In genomic region chr1:202810615-202811295, GRCh38 we compare ENCODE assay signal across 1 cellular context.
TF ChIP-seq lines count a peak whose summit lies in the region.

Gene PCAT6 (plus strand): TSS chr1:202810954.

TF ChIP-seq in H1, 55 proteins besides CTCF, POLR2A, EP300 and RAD21:
- TF ChIP-seq PHF8 (conservative IDR thresholded peaks at IDR 0.05; ENCODE audit: low read depth, low read length) = peak; percentile 74
- TF ChIP-seq KDM1A (IDR thresholded peaks at IDR 0.05; ENCODE audit: borderline replicate concordance, low read length) = no peak
- TF ChIP-seq POLR2AphosphoS5 (IDR thresholded peaks at IDR 0.05; ENCODE audit: low read depth, low read length) = peak; percentile 62
- no peak for TF ChIP-seq RXRA (IDR thresholded peaks at IDR 0.05; ENCODE audit: insufficient read depth, low read depth, low read length)
- TF ChIP-seq, protein P1, sequence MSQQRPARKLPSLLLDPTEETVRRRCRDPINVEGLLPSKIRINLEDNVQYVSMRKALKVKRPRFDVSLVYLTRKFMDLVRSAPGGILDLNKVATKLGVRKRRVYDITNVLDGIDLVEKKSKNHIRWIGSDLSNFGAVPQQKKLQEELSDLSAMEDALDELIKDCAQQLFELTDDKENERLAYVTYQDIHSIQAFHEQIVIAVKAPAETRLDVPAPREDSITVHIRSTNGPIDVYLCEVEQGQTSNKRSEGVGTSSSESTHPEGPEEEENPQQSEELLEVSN (IDR thresholded peaks at IDR 0.05) = no peak
- TF ChIP-seq TCF12 (IDR thresholded peaks at IDR 0.05; ENCODE audit: low read depth, low read length) = 0 out of 2 replicates have a peak, but pooled peaks have one; percentile 17
- 0 out of 2 replicates have a peak, but pooled peaks have one; percentile 65 for TF ChIP-seq SP4 (IDR thresholded peaks at IDR 0.05; ENCODE audit: low read length)
- no peak for TF ChIP-seq SIRT6 (IDR thresholded peaks at IDR 0.05; ENCODE audit: low read length)
- peak; percentile 60; the same call in 1 of the 2 replicates for TF ChIP-seq BACH1 (IDR thresholded peaks at IDR 0.05; ENCODE audit: low read length)
- no peak for TF ChIP-seq FOSL1 (IDR thresholded peaks at IDR 0.05; ENCODE audit: insufficient read depth, low read depth, low read length)
- peak; percentile 5 for TF ChIP-seq SAP30 (IDR thresholded peaks at IDR 0.05; ENCODE audit: insufficient read depth, insufficient replicate concordance, low read length)
- no peak for TF ChIP-seq KDM4A (IDR thresholded peaks at IDR 0.05; ENCODE audit: low read depth, low read length, severe bottlenecking)
- TF ChIP-seq EGR1 (IDR thresholded peaks at IDR 0.05; ENCODE audit: borderline replicate concordance, low read depth, low read length) = no peak; the same call in 1 of the 2 replicates
- TF ChIP-seq, protein P2, sequence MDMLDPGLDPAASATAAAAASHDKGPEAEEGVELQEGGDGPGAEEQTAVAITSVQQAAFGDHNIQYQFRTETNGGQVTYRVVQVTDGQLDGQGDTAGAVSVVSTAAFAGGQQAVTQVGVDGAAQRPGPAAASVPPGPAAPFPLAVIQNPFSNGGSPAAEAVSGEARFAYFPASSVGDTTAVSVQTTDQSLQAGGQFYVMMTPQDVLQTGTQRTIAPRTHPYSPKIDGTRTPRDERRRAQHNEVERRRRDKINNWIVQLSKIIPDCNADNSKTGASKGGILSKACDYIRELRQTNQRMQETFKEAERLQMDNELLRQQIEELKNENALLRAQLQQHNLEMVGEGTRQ (IDR thresholded peaks at IDR 0.05; ENCODE audit: low read length) = no peak
- no peak for TF ChIP-seq CHD1 (IDR thresholded peaks at IDR 0.05; ENCODE audit: low read depth, low read length)
- peak; percentile 61 for TF ChIP-seq TAF7 (optimal IDR thresholded peaks at IDR 0.05; ENCODE audit: borderline replicate concordance, low read depth, low read length)
- TF ChIP-seq GABPA (IDR thresholded peaks at IDR 0.05; ENCODE audit: borderline replicate concordance, insufficient read depth, low read length) = no peak
- peak in 1 of 2 experiments; percentile 88; a peak in 1 of 4 replicates for TF ChIP-seq HDAC2 (IDR thresholded peaks at IDR 0.05; ENCODE audit: borderline replicate concordance in 1 of 2, low read depth in 2 of 2, low read length in 2 of 2)
- TF ChIP-seq, protein P3, sequence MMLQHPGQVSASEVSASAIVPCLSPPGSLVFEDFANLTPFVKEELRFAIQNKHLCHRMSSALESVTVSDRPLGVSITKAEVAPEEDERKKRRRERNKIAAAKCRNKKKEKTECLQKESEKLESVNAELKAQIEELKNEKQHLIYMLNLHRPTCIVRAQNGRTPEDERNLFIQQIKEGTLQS (IDR thresholded peaks at IDR 0.05; ENCODE audit: insufficient read depth, low read depth, low read length) = no peak
- TF ChIP-seq CBX5 (IDR thresholded peaks at IDR 0.05; ENCODE audit: low read depth, low read length) = no peak
- TF ChIP-seq POU5F1 (IDR thresholded peaks at IDR 0.05; ENCODE audit: low read depth, low read length) = no peak
- TF ChIP-seq CEBPB (IDR thresholded peaks at IDR 0.05; ENCODE audit: low read depth, low read length) = no peak
- TF ChIP-seq RFX5 (IDR thresholded peaks at IDR 0.05; ENCODE audit: borderline replicate concordance, low read depth, low read length) = no peak
- TF ChIP-seq, protein P4, sequence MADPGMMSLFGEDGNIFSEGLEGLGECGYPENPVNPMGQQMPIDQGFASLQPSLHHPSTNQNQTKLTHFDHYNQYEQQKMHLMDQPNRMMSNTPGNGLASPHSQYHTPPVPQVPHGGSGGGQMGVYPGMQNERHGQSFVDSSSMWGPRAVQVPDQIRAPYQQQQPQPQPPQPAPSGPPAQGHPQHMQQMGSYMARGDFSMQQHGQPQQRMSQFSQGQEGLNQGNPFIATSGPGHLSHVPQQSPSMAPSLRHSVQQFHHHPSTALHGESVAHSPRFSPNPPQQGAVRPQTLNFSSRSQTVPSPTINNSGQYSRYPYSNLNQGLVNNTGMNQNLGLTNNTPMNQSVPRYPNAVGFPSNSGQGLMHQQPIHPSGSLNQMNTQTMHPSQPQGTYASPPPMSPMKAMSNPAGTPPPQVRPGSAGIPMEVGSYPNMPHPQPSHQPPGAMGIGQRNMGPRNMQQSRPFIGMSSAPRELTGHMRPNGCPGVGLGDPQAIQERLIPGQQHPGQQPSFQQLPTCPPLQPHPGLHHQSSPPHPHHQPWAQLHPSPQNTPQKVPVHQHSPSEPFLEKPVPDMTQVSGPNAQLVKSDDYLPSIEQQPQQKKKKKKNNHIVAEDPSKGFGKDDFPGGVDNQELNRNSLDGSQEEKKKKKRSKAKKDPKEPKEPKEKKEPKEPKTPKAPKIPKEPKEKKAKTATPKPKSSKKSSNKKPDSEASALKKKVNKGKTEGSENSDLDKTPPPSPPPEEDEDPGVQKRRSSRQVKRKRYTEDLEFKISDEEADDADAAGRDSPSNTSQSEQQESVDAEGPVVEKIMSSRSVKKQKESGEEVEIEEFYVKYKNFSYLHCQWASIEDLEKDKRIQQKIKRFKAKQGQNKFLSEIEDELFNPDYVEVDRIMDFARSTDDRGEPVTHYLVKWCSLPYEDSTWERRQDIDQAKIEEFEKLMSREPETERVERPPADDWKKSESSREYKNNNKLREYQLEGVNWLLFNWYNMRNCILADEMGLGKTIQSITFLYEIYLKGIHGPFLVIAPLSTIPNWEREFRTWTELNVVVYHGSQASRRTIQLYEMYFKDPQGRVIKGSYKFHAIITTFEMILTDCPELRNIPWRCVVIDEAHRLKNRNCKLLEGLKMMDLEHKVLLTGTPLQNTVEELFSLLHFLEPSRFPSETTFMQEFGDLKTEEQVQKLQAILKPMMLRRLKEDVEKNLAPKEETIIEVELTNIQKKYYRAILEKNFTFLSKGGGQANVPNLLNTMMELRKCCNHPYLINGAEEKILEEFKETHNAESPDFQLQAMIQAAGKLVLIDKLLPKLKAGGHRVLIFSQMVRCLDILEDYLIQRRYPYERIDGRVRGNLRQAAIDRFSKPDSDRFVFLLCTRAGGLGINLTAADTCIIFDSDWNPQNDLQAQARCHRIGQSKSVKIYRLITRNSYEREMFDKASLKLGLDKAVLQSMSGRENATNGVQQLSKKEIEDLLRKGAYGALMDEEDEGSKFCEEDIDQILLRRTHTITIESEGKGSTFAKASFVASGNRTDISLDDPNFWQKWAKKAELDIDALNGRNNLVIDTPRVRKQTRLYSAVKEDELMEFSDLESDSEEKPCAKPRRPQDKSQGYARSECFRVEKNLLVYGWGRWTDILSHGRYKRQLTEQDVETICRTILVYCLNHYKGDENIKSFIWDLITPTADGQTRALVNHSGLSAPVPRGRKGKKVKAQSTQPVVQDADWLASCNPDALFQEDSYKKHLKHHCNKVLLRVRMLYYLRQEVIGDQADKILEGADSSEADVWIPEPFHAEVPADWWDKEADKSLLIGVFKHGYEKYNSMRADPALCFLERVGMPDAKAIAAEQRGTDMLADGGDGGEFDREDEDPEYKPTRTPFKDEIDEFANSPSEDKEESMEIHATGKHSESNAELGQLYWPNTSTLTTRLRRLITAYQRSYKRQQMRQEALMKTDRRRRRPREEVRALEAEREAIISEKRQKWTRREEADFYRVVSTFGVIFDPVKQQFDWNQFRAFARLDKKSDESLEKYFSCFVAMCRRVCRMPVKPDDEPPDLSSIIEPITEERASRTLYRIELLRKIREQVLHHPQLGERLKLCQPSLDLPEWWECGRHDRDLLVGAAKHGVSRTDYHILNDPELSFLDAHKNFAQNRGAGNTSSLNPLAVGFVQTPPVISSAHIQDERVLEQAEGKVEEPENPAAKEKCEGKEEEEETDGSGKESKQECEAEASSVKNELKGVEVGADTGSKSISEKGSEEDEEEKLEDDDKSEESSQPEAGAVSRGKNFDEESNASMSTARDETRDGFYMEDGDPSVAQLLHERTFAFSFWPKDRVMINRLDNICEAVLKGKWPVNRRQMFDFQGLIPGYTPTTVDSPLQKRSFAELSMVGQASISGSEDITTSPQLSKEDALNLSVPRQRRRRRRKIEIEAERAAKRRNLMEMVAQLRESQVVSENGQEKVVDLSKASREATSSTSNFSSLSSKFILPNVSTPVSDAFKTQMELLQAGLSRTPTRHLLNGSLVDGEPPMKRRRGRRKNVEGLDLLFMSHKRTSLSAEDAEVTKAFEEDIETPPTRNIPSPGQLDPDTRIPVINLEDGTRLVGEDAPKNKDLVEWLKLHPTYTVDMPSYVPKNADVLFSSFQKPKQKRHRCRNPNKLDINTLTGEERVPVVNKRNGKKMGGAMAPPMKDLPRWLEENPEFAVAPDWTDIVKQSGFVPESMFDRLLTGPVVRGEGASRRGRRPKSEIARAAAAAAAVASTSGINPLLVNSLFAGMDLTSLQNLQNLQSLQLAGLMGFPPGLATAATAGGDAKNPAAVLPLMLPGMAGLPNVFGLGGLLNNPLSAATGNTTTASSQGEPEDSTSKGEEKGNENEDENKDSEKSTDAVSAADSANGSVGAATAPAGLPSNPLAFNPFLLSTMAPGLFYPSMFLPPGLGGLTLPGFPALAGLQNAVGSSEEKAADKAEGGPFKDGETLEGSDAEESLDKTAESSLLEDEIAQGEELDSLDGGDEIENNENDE (IDR thresholded peaks at IDR 0.05; ENCODE audit: insufficient replicate concordance, low read length) = no peak
- TF ChIP-seq TBP (IDR thresholded peaks at IDR 0.05; ENCODE audit: low read depth, low read length) = peak; percentile 91
- peak; percentile 59; the same call in 1 of the 2 replicates for TF ChIP-seq YY1 (IDR thresholded peaks at IDR 0.05; ENCODE audit: low read depth, low read length)
- TF ChIP-seq CBX8 (IDR thresholded peaks at IDR 0.05; ENCODE audit: borderline replicate concordance, low read depth, low read length) = no peak
- TF ChIP-seq MAX (IDR thresholded peaks at IDR 0.05) = peak; percentile 87
- TF ChIP-seq GTF2F1 (IDR thresholded peaks at IDR 0.05; ENCODE audit: borderline replicate concordance, low read depth, low read length) = no peak
- TF ChIP-seq HDAC6 (IDR thresholded peaks at IDR 0.05; ENCODE audit: low read depth, low read length) = no peak
- TF ChIP-seq NRF1 (IDR thresholded peaks at IDR 0.05; ENCODE audit: low read depth, low read length) = no peak
- peak; percentile 28 for TF ChIP-seq CTBP2 (IDR thresholded peaks at IDR 0.05; ENCODE audit: borderline replicate concordance, insufficient read depth, insufficient read length, low read length)
- no peak for TF ChIP-seq MAFK (IDR thresholded peaks at IDR 0.05; ENCODE audit: low read depth, low read length)
- TF ChIP-seq KDM5A (IDR thresholded peaks at IDR 0.05; ENCODE audit: low read length) = no peak
- no peak for TF ChIP-seq BRCA1 (IDR thresholded peaks at IDR 0.05; ENCODE audit: low read depth, low read length)
- TF ChIP-seq ATF2 (IDR thresholded peaks at IDR 0.05; ENCODE audit: low read length) = no peak
- TF ChIP-seq JUND (IDR thresholded peaks at IDR 0.05; ENCODE audit: low read length) = 0 out of 2 replicates have a peak, but pooled peaks have one; percentile 48
- TF ChIP-seq SRF (IDR thresholded peaks at IDR 0.05; ENCODE audit: low read depth, low read length) = no peak
- TF ChIP-seq SP1 (IDR thresholded peaks at IDR 0.05; ENCODE audit: low read depth, low read length) = peak; percentile 81
- no peak for TF ChIP-seq BCL11A (IDR thresholded peaks at IDR 0.05; ENCODE audit: low read depth in 2 of 2, low read length in 2 of 2)
- peak; percentile 99 to 100 for TF ChIP-seq SIN3A (conservative IDR thresholded peaks at IDR 0.05 in 1 of 2, IDR thresholded peaks at IDR 0.05 in 1 of 2; ENCODE audit: low read depth in 1 of 2, low read length in 2 of 2)
- no peak for TF ChIP-seq RBBP5 (IDR thresholded peaks at IDR 0.05; ENCODE audit: borderline replicate concordance, low read depth, low read length)
- TF ChIP-seq NANOG (IDR thresholded peaks at IDR 0.05; ENCODE audit: insufficient read depth, low read depth, low read length, poor library complexity, severe bottlenecking) = peak; percentile 52
- no peak for TF ChIP-seq RNF2 (IDR thresholded peaks at IDR 0.05; ENCODE audit: borderline replicate concordance, low read depth, low read length, missing control alignments, poor library complexity, severe bottlenecking)
- no peak for TF ChIP-seq EZH2 (IDR thresholded peaks at IDR 0.05; ENCODE audit: low read depth, low read length, severe bottlenecking)
- TF ChIP-seq SIX5 (IDR thresholded peaks at IDR 0.05; ENCODE audit: low read depth, low read length) = no peak
- no peak for TF ChIP-seq SUZ12 (IDR thresholded peaks at IDR 0.05; ENCODE audit: low read length)
- TF ChIP-seq TAF1 (IDR thresholded peaks at IDR 0.05; ENCODE audit: low read depth, low read length) = peak; percentile 94
- peak; percentile 94 for TF ChIP-seq CHD2 (IDR thresholded peaks at IDR 0.05; ENCODE audit: low read length)
- peak; percentile 83 for TF ChIP-seq CREB1 (IDR thresholded peaks at IDR 0.05)
- peak; percentile 68 for TF ChIP-seq ASH2L (IDR thresholded peaks at IDR 0.05; ENCODE audit: low read length)
- TF ChIP-seq JUN (IDR thresholded peaks at IDR 0.05; ENCODE audit: low read depth, low read length) = no peak
- TF ChIP-seq TEAD4 (IDR thresholded peaks at IDR 0.05; ENCODE audit: low read depth, low read length) = no peak
- no peak for TF ChIP-seq SP2 (IDR thresholded peaks at IDR 0.05; ENCODE audit: low read length)
- TF ChIP-seq ZNF274 (IDR thresholded peaks at IDR 0.05; ENCODE audit: borderline replicate concordance, extremely low read depth, low read length) = no peak
